In genomic region chr11:12174145-12175143, GRCh38 we compare ENCODE assay signal across 8 cellular contexts.
DNase-seq lines count a peak whose midpoint lies in the region; ATAC-seq, FAIRE-seq and TF ChIP-seq lines count a peak whose summit lies in the region.

No MANE protein-coding gene starts in this region.

- TF ChIP-seq CTCF in brain microvascular endothelial cell (IDR thresholded peaks at IDR 0.05; ENCODE audit: low read depth, low read length, missing control alignments) = no peak

- H3K27ac ChIP-seq in brain microvascular endothelial cell = peak overlapping the region; percentile 99

- H3K4me3 ChIP-seq in brain microvascular endothelial cell (ENCODE audit: low read depth, low read length) = no peak overlapping the region

- no peak for TF ChIP-seq POLR2A in GM12892 (IDR thresholded peaks at IDR 0.05; ENCODE audit: low read depth, low read length)

- DNase-seq in GM12892 (ENCODE audit: insufficient read length) (no peak), LHCN-M2 (ENCODE audit: low read depth) (peak; percentile 72), brain microvascular endothelial cell (no peak), GM19240 (ENCODE audit: insufficient read length, low spot score) (no peak), NCI-H1105 treated with DMSO at 0.1 percent for 48 hours (lab: John Stamatoyannopoulos, UW) (no peak), activated gamma-delta T cell (lab: John Stamatoyannopoulos, UW) (no peak), DMS 273 treated with DMSO at 0.1 percent for 48 hours (lab: John Stamatoyannopoulos, UW) (no peak)

- in situ Hi-C loops in brain microvascular endothelial cell (cut with HindIII; ENCODE audit: low pct_ligation_motif_present, low sequenced_read_pairs) = no loop called here

- peak; percentile 72 for FAIRE-seq in GM12892 (lab: Jason Lieb, UNC)

- peak; percentile 90 for ATAC-seq in GM21723 (IDR thresholded peaks at IDR 0.05; ENCODE audit: unreplicated experiment)

- H3K36me3 ChIP-seq in brain microvascular endothelial cell (replicated peaks) = peaks cover 53% of the 10 kb centered on the region

- H3K27me3 ChIP-seq in brain microvascular endothelial cell (replicated peaks) = no peaks in the 10 kb centered on the region
